ENCODE assay signal across 16 cellular contexts in the genomic region with DNA sequence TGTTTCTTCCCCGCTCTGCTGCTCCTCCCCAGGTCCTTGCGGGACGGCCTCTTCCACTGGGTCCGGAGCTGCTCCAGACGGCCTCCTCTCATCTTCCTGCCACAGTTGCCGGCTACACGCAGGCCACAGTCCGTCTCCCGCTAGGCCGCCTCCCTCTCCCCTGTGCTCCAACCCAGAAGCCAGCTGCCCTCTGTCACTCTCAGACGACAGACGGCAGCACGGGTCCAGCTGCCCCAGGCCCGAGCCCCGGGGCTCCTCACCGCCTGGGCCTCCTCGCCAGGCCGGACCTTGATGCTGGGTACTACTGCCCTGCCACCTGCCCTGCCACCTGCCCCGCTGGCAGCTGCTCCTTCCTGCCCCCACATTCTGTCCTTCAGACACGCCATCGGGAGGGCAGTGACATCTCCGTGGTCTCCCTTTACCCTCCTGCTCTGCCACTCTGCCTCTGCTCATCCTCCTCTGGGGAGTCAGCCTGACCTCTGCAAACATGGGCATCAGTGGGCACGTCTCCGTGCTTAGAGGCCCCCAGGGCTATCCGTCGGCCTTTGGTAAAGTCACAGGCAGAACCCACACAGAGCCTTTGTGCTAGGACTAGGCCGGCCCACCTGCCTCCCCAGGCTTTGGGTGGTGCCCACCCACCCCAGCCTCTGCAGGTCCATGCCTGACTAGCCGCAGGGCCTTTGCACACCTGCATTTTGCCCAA. TPM values are rescaled to one million over a fixed set of nuclear protein-coding genes. Genes with fewer than 3 reads are reported as not detected.
A peak's percentile ranks its signal among the peaks of the same experiment; 100 is the strongest.
DNase-seq lines count a peak whose midpoint lies in the region; ATAC-seq and TF ChIP-seq lines count a peak whose summit lies in the region.
"Had no signal": no experiment of that assay in that cellular context is flagged by ENCODE, and none has a peak within 500 bp of the region (broad histone marks: within the 10 kb centered on the region; RNA-seq: fewer than 3 reads in every experiment).

No MANE protein-coding gene starts in this region.

- intact Hi-C loops in activated CD4-positive, alpha-beta T cell treated with anti-CD3 and anti-CD28 coated beads, Interleukin-2, amount 10 ng/mL, durations not matched to agents 24 days and 14 days (cut with micrococcal nuclease) = no loop called here
- intact Hi-C loops in ovary (cut with DNase I) = no loop called here

- no peaks in the 10 kb centered on the region for H3K36me3 Mint-ChIP-seq in activated CD4-positive, alpha-beta T cell treated with anti-CD3 and anti-CD28 coated beads, Interleukin-2, amount 10 ng/mL, durations not matched to agents 24 days and 14 days (ENCODE audit: low read depth)
- no peaks in the 10 kb centered on the region for H3K36me3 Mint-ChIP-seq in GM23338 (ENCODE audit: low read depth)
- H3K36me3 Mint-ChIP-seq in effector memory CD8-positive, alpha-beta T cell (ENCODE audit: insufficient read depth) = no peaks in the 10 kb centered on the region
- H3K36me3 Mint-ChIP-seq: naive B cell had no signal

- TF ChIP-seq CTCF in GM23338 (conservative IDR thresholded peaks at IDR 0.05; ENCODE audit: low read depth in 2 of 2) (no peak), ovary (IDR thresholded peaks at IDR 0.05) (no peak), GM10248 (IDR thresholded peaks at IDR 0.05; ENCODE audit: control extremely low read depth, extremely low read depth, low read depth, missing control alignments) (no peak), gastroesophageal sphincter (IDR thresholded peaks at IDR 0.05) (no peak)

- no peaks in the 10 kb centered on the region for H3K27me3 Mint-ChIP-seq in activated CD4-positive, alpha-beta T cell treated with anti-CD3 and anti-CD28 coated beads, Interleukin-2, amount 10 ng/mL, durations not matched to agents 24 days and 14 days
- H3K27me3 Mint-ChIP-seq in GM23338 (ENCODE audit: insufficient read depth, low read depth, poor library complexity) = peaks cover 28% of the 10 kb centered on the region
- H3K27me3 Mint-ChIP-seq in effector memory CD8-positive, alpha-beta T cell = no peaks in the 10 kb centered on the region

- H3K27ac ChIP-seq in GM23338 (ENCODE audit: low read depth) = no peak overlapping the region
- H3K27ac ChIP-seq in ovary = no peak overlapping the region
- H3K27ac ChIP-seq in gastroesophageal sphincter = no peak overlapping the region
- H3K27ac ChIP-seq: uterus had no signal

- H3K4me1 ChIP-seq in GM23338 (ENCODE audit: insufficient read depth) = peaks cover 10% of the 10 kb centered on the region; the same call in 1 of the 2 replicates
- no peaks in the 10 kb centered on the region for H3K4me1 ChIP-seq in ovary (ENCODE audit: insufficient read depth)
- H3K4me1 ChIP-seq in gastroesophageal sphincter = no peaks in the 10 kb centered on the region
- H3K4me1 ChIP-seq: uterus had no signal

- CTCF ChIA-PET in GM10248 (lab: Yijun Ruan, JAX) = no interaction called here

- H3K4me3 Mint-ChIP-seq in activated CD4-positive, alpha-beta T cell treated with anti-CD3 and anti-CD28 coated beads, Interleukin-2, amount 10 ng/mL, durations not matched to agents 24 days and 14 days = no peak overlapping the region
- no peak overlapping the region; the same call in 2 of the 3 replicates for H3K4me3 Mint-ChIP-seq in GM23338
- H3K4me3 Mint-ChIP-seq in effector memory CD8-positive, alpha-beta T cell = peak overlapping the region; percentile 61 to 68
- H3K4me3 Mint-ChIP-seq: naive B cell had no signal

- POLR2A ChIA-PET in GM10248 (lab: Yijun Ruan, JAX) = no interaction called here

- H3K4me1 Mint-ChIP-seq in activated CD4-positive, alpha-beta T cell treated with anti-CD3 and anti-CD28 coated beads, Interleukin-2, amount 10 ng/mL, durations not matched to agents 24 days and 14 days = peaks cover 8% of the 10 kb centered on the region
- H3K4me1 Mint-ChIP-seq in GM23338 = peaks cover 32% of the 10 kb centered on the region
- H3K4me1 Mint-ChIP-seq in effector memory CD8-positive, alpha-beta T cell (ENCODE audit: low read depth in 2 of 2) = peaks cover 31 to 39% of the 10 kb centered on the region in 2 donors

- no peaks in the 10 kb centered on the region for H3F3A ChIP-seq in GM23338 (replicated peaks; ENCODE audit: low read depth)

- TF ChIP-seq EP300 in ovary (IDR thresholded peaks at IDR 0.05) (no peak), gastroesophageal sphincter (IDR thresholded peaks at IDR 0.05) (no peak)

- DNase-seq in activated CD4-positive, alpha-beta T cell treated with anti-CD3 and anti-CD28 coated beads, Interleukin-2, amount 10 ng/mL, durations not matched to agents 24 days and 14 days = no peak
- DNase-seq in activated CD4-positive, alpha-beta T cell treated with anti-CD3 and anti-CD28 coated beads, Interleukin-2, amount 50 U/mL, for 48 hours = no peak
- no peak for DNase-seq in GM23338 (ENCODE audit: low spot score)
- no peak for DNase-seq in effector memory CD8-positive, alpha-beta T cell
- peak in 3 of 5 donors; percentile 4 to 18 (median 10) for DNase-seq in ovary
- no peak for DNase-seq in GM10248 (ENCODE audit: extremely low spot score)
- no peak for DNase-seq in NAMALWA (ENCODE audit: low spot score)
- DNase-seq: cerebellar nuclear complex, naive B cell, NCI-H2107, T1000 had no signal

- H3K36me3 ChIP-seq in GM23338 (ENCODE audit: insufficient read depth) (no peaks in the 10 kb centered on the region), ovary (no peaks in the 10 kb centered on the region), gastroesophageal sphincter (no peaks in the 10 kb centered on the region)
- H3K36me3 ChIP-seq: uterus had no signal

- H3K27me3 ChIP-seq in GM23338 (ENCODE audit: insufficient read depth) = no peaks in the 10 kb centered on the region
- H3K27me3 ChIP-seq in ovary = no peaks in the 10 kb centered on the region
- H3K27me3 ChIP-seq in gastroesophageal sphincter = peaks cover 48% of the 10 kb centered on the region
- H3K27me3 ChIP-seq: uterus had no signal

- 67 to 74% (median 74%) methylated on average over 28 of the region's 28 CpGs for WGBS in ovary, 3 donors
- 65% methylated on average over 16 of the region's 28 CpGs; no CpG with 5 or more reads in 1 of the 2 donors for WGBS in gastroesophageal sphincter (ENCODE audit: low coverage in 1 of 2), 2 donors

- peak; percentile 20; the same call in 2 of the 3 replicates for ATAC-seq in GM23338
- no peak for ATAC-seq in effector memory CD8-positive, alpha-beta T cell (replicated peaks)
- no peak for ATAC-seq in gastroesophageal sphincter

- no peaks in the 10 kb centered on the region for H4K20me1 ChIP-seq in GM23338 (replicated peaks; ENCODE audit: insufficient read depth)

- TF ChIP-seq POLR2A in ovary (IDR thresholded peaks at IDR 0.05) (no peak), gastroesophageal sphincter (IDR thresholded peaks at IDR 0.05) (no peak)

- H3K9me3 Mint-ChIP-seq in activated CD4-positive, alpha-beta T cell treated with anti-CD3 and anti-CD28 coated beads, Interleukin-2, amount 10 ng/mL, durations not matched to agents 24 days and 14 days = no peaks in the 10 kb centered on the region
- no peaks in the 10 kb centered on the region; the same call in 2 of the 3 replicates for H3K9me3 Mint-ChIP-seq in GM23338
- H3K9me3 Mint-ChIP-seq in effector memory CD8-positive, alpha-beta T cell = no peaks in the 10 kb centered on the region
- H3K9me3 Mint-ChIP-seq: naive B cell had no signal

- no peak overlapping the region for H2AFZ ChIP-seq in GM23338

- H3K9me2 ChIP-seq in GM23338 (ENCODE audit: insufficient read depth) = no peaks in the 10 kb centered on the region

- H3K9me3 ChIP-seq in ovary (no peaks in the 10 kb centered on the region), gastroesophageal sphincter (no peaks in the 10 kb centered on the region)
- H3K9me3 ChIP-seq: uterus had no signal

- peak overlapping the region; percentile 12 for H3K27ac Mint-ChIP-seq in activated CD4-positive, alpha-beta T cell treated with anti-CD3 and anti-CD28 coated beads, Interleukin-2, amount 10 ng/mL, durations not matched to agents 24 days and 14 days
- no peak overlapping the region for H3K27ac Mint-ChIP-seq in GM23338
- peak overlapping the region; percentile 78 to 81 for H3K27ac Mint-ChIP-seq in effector memory CD8-positive, alpha-beta T cell

- H3K4me3 ChIP-seq in GM23338 (no peak overlapping the region), ovary (no peak overlapping the region), gastroesophageal sphincter (no peak overlapping the region)
- H3K4me3 ChIP-seq: uterus had no signal

- H3K4me2 ChIP-seq in GM23338 = no peak overlapping the region

- no peaks in the 10 kb centered on the region for H3K79me2 ChIP-seq in GM23338 (replicated peaks; ENCODE audit: insufficient read depth)

TF ChIP-seq in GM23338, 12 proteins besides CTCF, POLR2A, EP300 and RAD21:
- no peak for TF ChIP-seq POLR2AphosphoS5 (IDR thresholded peaks at IDR 0.05; ENCODE audit: low read depth)

RNA-seq across cellular contexts. Expression of gene TH, which starts 43.1 kb away (rescaled TPM):
- total RNA-seq in activated CD4-positive, alpha-beta T cell treated with anti-CD3 and anti-CD28 coated beads, Interleukin-2, amount 10 ng/mL, durations not matched to agents 24 days and 14 days = not detected in 2 replicates
- not detected in 2 replicates for total RNA-seq in GM23338 (2014; rRNA removed; shearing (Covaris generic))
- 0.34 TPM in 1 of 2 replicates, not detected in the other for polyA plus RNA-seq in GM23338 (2016; fragmentation: Nextera tagmentation; extraction: Ambion mirVana)
- total RNA-seq in ovary = 1 to 10 TPM in 3 of 7 donors, under 1 TPM in 3, not detected in 1; 0.12 to 4.1 (median 0.99) TPM
- polyA plus RNA-seq in ovary = under 1 TPM in 1 of 2 donors, not detected in 1; 0.54 TPM
- total RNA-seq in gastroesophageal sphincter = under 1 TPM in 2 of 4 donors, not detected in 2; 0.27 TPM
- total RNA-seq: Daoy, LHCN-M2 had no signal
- polyA plus RNA-seq: fibroblast of lung had no signal

RNA-seq across cellular contexts. Expression of gene INS, which starts 53.7 kb away (rescaled TPM):
- not detected in 2 replicates for total RNA-seq in activated CD4-positive, alpha-beta T cell treated with anti-CD3 and anti-CD28 coated beads, Interleukin-2, amount 10 ng/mL, durations not matched to agents 24 days and 14 days
- not detected in 2 replicates for total RNA-seq in GM23338 (2014; rRNA removed; shearing (Covaris generic))
- not detected in 2 replicates for polyA plus RNA-seq in GM23338 (2016; fragmentation: Nextera tagmentation; extraction: Ambion mirVana)
- total RNA-seq in ovary = 1 to 10 TPM in 1 of 7 donors, under 1 TPM in 1, not detected in 5; 0.89 to 1.4 TPM
- not detected for polyA plus RNA-seq in ovary
- not detected for total RNA-seq in gastroesophageal sphincter
- total RNA-seq: Daoy, fibroblast of lung, LHCN-M2, uterus had no signal
- polyA plus RNA-seq: fibroblast of lung had no signal

RNA-seq across cellular contexts. Expression of gene ASCL2, which starts 55.7 kb away (rescaled TPM):
- total RNA-seq in activated CD4-positive, alpha-beta T cell treated with anti-CD3 and anti-CD28 coated beads, Interleukin-2, amount 10 ng/mL, durations not matched to agents 24 days and 14 days = 0.62 and 0.96 TPM in 2 replicates
- 1.6 and 2.6 TPM in 2 replicates for total RNA-seq in GM23338 (2014; rRNA removed; shearing (Covaris generic))
- polyA plus RNA-seq in GM23338 (2016; fragmentation: Nextera tagmentation; extraction: Ambion mirVana) (0.57 and 0.73 TPM in 2 replicates), ovary (under 1 TPM; 0.10 to 0.12 TPM)
- total RNA-seq in ovary (1 to 10 TPM in 1 of 7 donors, under 1 TPM in 6; 0.18 to 1.3 (median 0.25) TPM), gastroesophageal sphincter (under 1 TPM in 1 of 4 donors, not detected in 3; 0.27 TPM)
- total RNA-seq: Daoy, fibroblast of lung, LHCN-M2 had no signal
- polyA plus RNA-seq: fibroblast of lung had no signal

Comparison
In these comparisons a context has a peak if more than half of its experiments do, and no peak if none do; other contexts are left out.
1. DNase-seq: peak in ovary (3 of 5); none in activated CD4-positive, alpha-beta T cell treated with anti-CD3 and anti-CD28 coated beads, Interleukin-2, amount 10 ng/mL, durations not matched to agents 24 days and 14 days (single experiment), activated CD4-positive, alpha-beta T cell treated with anti-CD3 and anti-CD28 coated beads, Interleukin-2, amount 50 U/mL, for 48 hours (0 of 2), GM23338 (single experiment), effector memory CD8-positive, alpha-beta T cell (0 of 3), GM10248 (single experiment) and NAMALWA (single experiment).
2. H3K4me3 Mint-ChIP-seq: peak in effector memory CD8-positive, alpha-beta T cell (2 of 2); none in activated CD4-positive, alpha-beta T cell treated with anti-CD3 and anti-CD28 coated beads, Interleukin-2, amount 10 ng/mL, durations not matched to agents 24 days and 14 days (single experiment) and GM23338 (single experiment).